ENCODE assay signal across 23 cellular contexts in the genomic region with DNA sequence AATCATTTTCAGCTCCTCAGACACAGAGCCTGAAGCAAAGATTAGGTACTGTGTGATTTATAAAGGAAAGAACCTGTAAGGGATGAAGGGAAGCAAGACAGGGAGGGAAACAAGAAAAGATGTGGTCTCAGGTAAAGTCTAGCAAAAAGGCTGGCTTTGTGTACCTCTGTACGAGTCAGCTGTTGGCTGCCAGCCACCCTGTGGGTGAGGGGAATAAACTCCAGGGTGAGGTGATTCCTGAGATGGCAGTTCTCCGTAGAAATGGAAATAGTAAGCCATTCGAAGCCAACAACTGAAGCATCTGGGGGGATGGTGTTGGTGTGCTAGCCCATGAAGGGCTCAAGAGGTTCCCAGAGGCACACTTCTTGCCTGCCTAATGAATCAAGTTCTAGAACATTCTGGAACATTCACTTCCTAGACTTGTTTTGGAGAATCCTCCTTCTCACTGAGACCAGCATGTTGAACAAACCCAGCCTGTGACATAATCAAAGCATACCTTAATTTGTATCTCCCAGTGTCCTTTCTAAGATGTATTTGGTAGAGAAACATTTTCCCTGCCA. TPM values are rescaled to one million over a fixed set of nuclear protein-coding genes. Genes with fewer than 3 reads are reported as not detected.
DNase-seq lines count a peak whose midpoint lies in the region; ATAC-seq and TF ChIP-seq lines count a peak whose summit lies in the region.
"Had no signal": no experiment of that assay in that cellular context is flagged by ENCODE, and none has a peak within 500 bp of the region (broad histone marks: within the 10 kb centered on the region; RNA-seq: fewer than 3 reads in every experiment).

No MANE protein-coding gene starts in this region.

- H3K9me3 ChIP-seq in stomach, result no peaks in the 10 kb centered on the region
- no peaks in the 10 kb centered on the region for H3K9me3 ChIP-seq in upper lobe of right lung
- H3K9me3 ChIP-seq: heart right ventricle, left lung had no signal

- no peak overlapping the region for H3K27ac ChIP-seq in stomach
- H3K27ac ChIP-seq in upper lobe of right lung, result no peak overlapping the region
- H3K27ac ChIP-seq: 22Rv1, GM23248, heart right ventricle, left lung had no signal

- TF ChIP-seq POLR2A in stomach (IDR thresholded peaks at IDR 0.05), result no peak

- TF ChIP-seq CTCF in stomach (IDR thresholded peaks at IDR 0.05), result no peak
- no peak for TF ChIP-seq CTCF in upper lobe of right lung (IDR thresholded peaks at IDR 0.05)

- H3K27me3 ChIP-seq in stomach (no peaks in the 10 kb centered on the region), upper lobe of right lung (no peaks in the 10 kb centered on the region)
- H3K27me3 ChIP-seq: heart right ventricle, left lung had no signal

- ATAC-seq in left colon (peak; percentile 31), upper lobe of right lung (no peak), HG03521 (IDR thresholded peaks at IDR 0.05; ENCODE audit: unreplicated experiment) (no peak)
- ATAC-seq: heart right ventricle, left lung, natural killer cell, WTC11 had no signal

- H3K4me3 ChIP-seq in stomach (no peak overlapping the region), upper lobe of right lung (no peak overlapping the region)
- H3K4me3 ChIP-seq: GM23248, heart right ventricle, left lung had no signal

- 15 to 40% (median 36%) methylated on average over 3 of the region's 3 CpGs for WGBS in stomach, 5 donors

- intact Hi-C loops in left colon (cut with DNase I, micrococcal nuclease) (loop anchor here in 1 of 2 donors (10.0 kb wide), 1 partner anchor 250 kb away; a partner anchor contains a TSS), stomach (cut with DNase I; ENCODE audit: low total_unique reads) (no loop called here), upper lobe of right lung (cut with DNase I) (loop anchor here (10.0 kb wide), 1 partner anchor 70 kb away; no protein-coding TSS in a partner anchor)

- DNase-seq in NCI-H1105 treated with DMSO at 0.1 percent for 48 hours (lab: John Stamatoyannopoulos, UW) (peak; percentile 15), NCI-H1105 (lab: John Stamatoyannopoulos, UW) (no peak), amniotic epithelial cell (ENCODE audit: low read depth) (peak; percentile 39), left colon (peak in 1 of 2 donors; percentile 75), stomach (peak; percentile 66), upper lobe of right lung (no peak)
- no peak for DNase-seq in activated CD4-positive, alpha-beta T cell treated with anti-CD3 and anti-CD28 coated beads for 48 hours
- DNase-seq: activated naive CD8-positive, alpha-beta T cell treated with anti-CD3 and anti-CD28 coated beads, Interleukin-2, amount 10 ng/mL, durations not matched to agents 7 days and 5 days; effector CD4-positive, alpha-beta T cell; heart right ventricle; KBM-7; left lung; natural killer cell; NCI-H146; NCI-H2227 treated with DMSO at 0.1 percent for 48 hours; NCI-H774; Right ventricle myocardium superior; stimulated activated CD4-positive, alpha-beta T cell treated with anti-CD3 and anti-CD28 coated beads, Interleukin-12 subunit alpha, Interleukin-12 subunit beta, amount 100 ng/mL, for 4 hours; trophoblast cell had no signal

- TF ChIP-seq EP300 in stomach (IDR thresholded peaks at IDR 0.05), result no peak

- H3K4me1 ChIP-seq in stomach (peaks cover 0 to 3% (median 0%) of the 10 kb centered on the region in 4 donors), upper lobe of right lung (no peaks in the 10 kb centered on the region)
- H3K4me1 ChIP-seq: left lung had no signal

- H3K36me3 ChIP-seq in stomach, result no peaks in the 10 kb centered on the region
- no peaks in the 10 kb centered on the region for H3K36me3 ChIP-seq in upper lobe of right lung
- H3K36me3 ChIP-seq: heart right ventricle, left lung had no signal

RNA-seq across cellular contexts. Expression of a gene that starts 10.6 kb away (rescaled TPM):
- total RNA-seq in left colon (1 to 10 TPM; 7.4 to 8.5 TPM), stomach (10 to 100 TPM in 1 of 5 donors, 1 to 10 TPM in 4; 3.5 to 18.3 (median 5.8) TPM), upper lobe of right lung (8.0 TPM)
- polyA plus RNA-seq in stomach, result 1 to 10 TPM; 2.1 to 4.2 (median 2.7) TPM

RNA-seq across cellular contexts. Expression of a gene that starts 56.8 kb away (rescaled TPM):
- total RNA-seq in left colon (100 to 1,000 TPM in 1 of 2 donors, 10 to 100 TPM in 1; 89.3 to 117 TPM), stomach (100 to 1,000 TPM in 1 of 5 donors, 10 to 100 TPM in 3, 1 to 10 TPM in 1; 9.6 to 109 (median 84.6) TPM), upper lobe of right lung (143 TPM)
- 10 to 100 TPM; 17.4 to 25.0 (median 24.0) TPM for polyA plus RNA-seq in stomach

Comparison
In these comparisons a context has a peak if more than half of its experiments do, and no peak if none do; other contexts are left out.
1. DNase-seq: peak in NCI-H1105 treated with DMSO at 0.1 percent for 48 hours (single experiment), amniotic epithelial cell (single experiment) and stomach (single experiment); none in NCI-H1105 (single experiment), upper lobe of right lung (single experiment) and activated CD4-positive, alpha-beta T cell treated with anti-CD3 and anti-CD28 coated beads for 48 hours (single experiment).